In the genomic region with DNA sequence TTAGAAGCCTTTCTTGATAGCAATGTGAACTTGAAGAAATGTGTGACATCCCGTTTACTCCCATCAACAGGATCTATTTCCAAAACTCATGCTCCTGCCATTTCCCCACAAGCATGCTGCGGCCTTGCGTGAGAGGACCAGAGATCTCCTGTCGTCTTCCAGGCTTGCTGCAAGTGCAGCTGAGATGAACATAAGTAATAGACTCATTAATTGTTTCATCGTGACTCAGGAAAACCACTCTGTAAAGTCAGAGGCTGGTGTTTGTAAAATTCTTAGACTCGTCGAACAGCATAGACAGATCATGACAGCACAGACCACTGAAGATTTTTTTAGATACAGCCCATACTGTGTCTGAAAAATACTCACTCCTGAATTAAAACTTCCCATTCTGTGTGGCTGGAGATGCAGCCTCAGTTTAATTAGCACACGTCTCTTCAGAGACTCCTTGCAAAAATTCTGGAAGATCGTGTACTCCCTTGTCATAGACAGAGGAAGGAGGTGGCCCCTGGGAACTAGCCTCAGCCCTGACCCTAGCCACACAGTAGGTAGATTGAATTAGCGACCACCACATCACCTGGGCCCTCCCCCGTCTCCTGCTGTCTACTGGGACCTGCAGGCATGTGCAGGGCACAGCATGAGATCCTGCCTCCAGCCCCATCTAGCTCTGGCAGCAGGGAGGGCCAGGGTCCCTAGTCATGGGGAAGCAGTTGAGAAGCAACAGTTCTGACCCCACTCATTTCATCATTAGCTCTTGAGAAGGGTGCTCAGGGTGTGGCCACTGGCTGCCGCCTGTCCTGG, we compare ENCODE assay signal across 12 cellular contexts.
DNase-seq lines count a peak whose midpoint lies in the region; ATAC-seq and TF ChIP-seq lines count a peak whose summit lies in the region.
"Had no signal": no experiment of that assay in that cellular context is flagged by ENCODE, and none has a peak within 500 bp of the region (broad histone marks: within the 10 kb centered on the region; RNA-seq: fewer than 3 reads in every experiment).

No MANE protein-coding gene starts in this region.

- H3K4me3 ChIP-seq in SU-DHL-6 (ENCODE audit: insufficient read depth, low read length, poor library complexity, severe bottlenecking) (no peak overlapping the region), neural progenitor cell (no peak overlapping the region)
- H3K4me3 ChIP-seq: hepatocyte had no signal

- H3K79me2 ChIP-seq in SU-DHL-6 (ENCODE audit: insufficient read depth, low read length) (no peaks in the 10 kb centered on the region), neural progenitor cell (ENCODE audit: low read depth) (peaks cover 7% of the 10 kb centered on the region)
- H3K79me2 ChIP-seq: hepatocyte had no signal

- no peak for TF ChIP-seq CTCF in SU-DHL-6 (IDR thresholded peaks at IDR 0.05; ENCODE audit: insufficient read depth, low read length, poor library complexity, severe bottlenecking)
- no peak for TF ChIP-seq CTCF in neural progenitor cell (IDR thresholded peaks at IDR 0.05)
- TF ChIP-seq CTCF in GM10248 (IDR thresholded peaks at IDR 0.05; ENCODE audit: control extremely low read depth, extremely low read depth, low read depth, missing control alignments) = no peak

- peak; percentile 6 for ATAC-seq in GM19452 (IDR thresholded peaks at IDR 0.05; ENCODE audit: unreplicated experiment)
- no peak for ATAC-seq in GM21825 (IDR thresholded peaks at IDR 0.05; ENCODE audit: unreplicated experiment)

- peaks cover 32% of the 10 kb centered on the region for H3K36me3 Mint-ChIP-seq in activated CD4-positive, alpha-beta T cell treated with anti-CD3 and anti-CD28 coated beads, Interleukin-2, amount 10 ng/mL, durations not matched to agents 24 days and 14 days (ENCODE audit: low read depth)
- peaks cover 4% of the 10 kb centered on the region for H3K36me3 Mint-ChIP-seq in neural progenitor cell

- no peak overlapping the region for H3K9ac ChIP-seq in SU-DHL-6 (ENCODE audit: low read length)
- no peak overlapping the region for H3K9ac ChIP-seq in neural progenitor cell

- H3K27ac ChIP-seq in SU-DHL-6 (ENCODE audit: low read depth, low read length) (no peak overlapping the region), neural progenitor cell (no peak overlapping the region)
- H3K27ac ChIP-seq: hepatocyte, WERI-Rb-1 had no signal

- intact Hi-C loops in activated CD4-positive, alpha-beta T cell treated with anti-CD3 and anti-CD28 coated beads, Interleukin-2, amount 10 ng/mL, durations not matched to agents 24 days and 14 days (cut with micrococcal nuclease) = loop anchor here (2.0 kb wide), 1 partner anchor 19 kb away; no protein-coding TSS in a partner anchor

- H3F3A ChIP-seq in SU-DHL-6 (ENCODE audit: insufficient read depth) (no peaks in the 10 kb centered on the region), neural progenitor cell (ENCODE audit: low read depth) (no peaks in the 10 kb centered on the region)

- no peaks in the 10 kb centered on the region for H3K27me3 Mint-ChIP-seq in activated CD4-positive, alpha-beta T cell treated with anti-CD3 and anti-CD28 coated beads, Interleukin-2, amount 10 ng/mL, durations not matched to agents 24 days and 14 days
- no peaks in the 10 kb centered on the region for H3K27me3 Mint-ChIP-seq in neural progenitor cell (ENCODE audit: insufficient read depth, low read depth)

- no peak overlapping the region for H2AFZ ChIP-seq in SU-DHL-6 (ENCODE audit: low read depth, low read length, severe bottlenecking)
- no peak overlapping the region for H2AFZ ChIP-seq in neural progenitor cell (replicated peaks)
- H2AFZ ChIP-seq: hepatocyte had no signal

- POLR2A ChIA-PET in GM10248 (lab: Yijun Ruan, JAX) = interaction anchor here (0.6 to 1.6 kb wide), 7 partner anchors 10 to 79 kb away, joined by 3 to 8 read pairs (median 5); no protein-coding TSS in a partner anchor

- peak overlapping the region; percentile 57 for H3K4me2 ChIP-seq in SU-DHL-6 (ENCODE audit: low read depth, low read length, poor library complexity, severe bottlenecking)
- H3K4me2 ChIP-seq in neural progenitor cell = no peak overlapping the region
- H3K4me2 ChIP-seq: hepatocyte had no signal

- CTCF ChIA-PET in GM10248 (lab: Yijun Ruan, JAX) = interaction anchor here (0.9 to 6.6 kb wide), 13 partner anchors 8 to 78 kb away, joined by 3 to 63 read pairs (median 3); no protein-coding TSS in a partner anchor

- no peaks in the 10 kb centered on the region for H3K9me3 Mint-ChIP-seq in activated CD4-positive, alpha-beta T cell treated with anti-CD3 and anti-CD28 coated beads, Interleukin-2, amount 10 ng/mL, durations not matched to agents 24 days and 14 days
- H3K9me3 Mint-ChIP-seq in neural progenitor cell = no peaks in the 10 kb centered on the region

- H3K27ac Mint-ChIP-seq in activated CD4-positive, alpha-beta T cell treated with anti-CD3 and anti-CD28 coated beads, Interleukin-2, amount 10 ng/mL, durations not matched to agents 24 days and 14 days = no peak overlapping the region
- H3K27ac Mint-ChIP-seq in neural progenitor cell = peak overlapping the region; percentile 76

- H3K27me3 ChIP-seq in SU-DHL-6 (ENCODE audit: low read length) = no peaks in the 10 kb centered on the region
- H3K27me3 ChIP-seq in neural progenitor cell = no peaks in the 10 kb centered on the region
- H3K27me3 ChIP-seq: hepatocyte had no signal

- H4K20me1 ChIP-seq in SU-DHL-6 (ENCODE audit: low read depth, low read length) (no peaks in the 10 kb centered on the region; the same call in 1 of the 2 replicates), neural progenitor cell (ENCODE audit: low read depth) (no peaks in the 10 kb centered on the region)

- peaks cover 1% of the 10 kb centered on the region for H3K4me1 ChIP-seq in neural progenitor cell

- no peaks in the 10 kb centered on the region for H3K9me2 ChIP-seq in SU-DHL-6 (replicated peaks; ENCODE audit: insufficient read depth, low read length)

- H3K4me3 Mint-ChIP-seq in activated CD4-positive, alpha-beta T cell treated with anti-CD3 and anti-CD28 coated beads, Interleukin-2, amount 10 ng/mL, durations not matched to agents 24 days and 14 days = peak overlapping the region; percentile 2
- H3K4me3 Mint-ChIP-seq in neural progenitor cell = no peak overlapping the region

- H3K9me3 ChIP-seq in SU-DHL-6 (ENCODE audit: insufficient read depth, low read length) = no peaks in the 10 kb centered on the region
- H3K9me3 ChIP-seq in neural progenitor cell (ENCODE audit: low read depth) = no peaks in the 10 kb centered on the region

- H3K4me1 Mint-ChIP-seq in activated CD4-positive, alpha-beta T cell treated with anti-CD3 and anti-CD28 coated beads, Interleukin-2, amount 10 ng/mL, durations not matched to agents 24 days and 14 days = peaks cover 45% of the 10 kb centered on the region
- peaks cover 1% of the 10 kb centered on the region for H3K4me1 Mint-ChIP-seq in neural progenitor cell

- DNase-seq in activated CD4-positive, alpha-beta T cell treated with anti-CD3 and anti-CD28 coated beads, Interleukin-2, amount 10 ng/mL, durations not matched to agents 24 days and 14 days = no peak
- no peak for DNase-seq in activated CD4-positive, alpha-beta T cell treated with anti-CD3 and anti-CD28 coated beads for 4 hours
- DNase-seq in neural progenitor cell (ENCODE audit: low spot score) = no peak
- no peak for DNase-seq in GM19238 (ENCODE audit: insufficient read length, low spot score)
- DNase-seq in GM10248 (ENCODE audit: extremely low spot score) = no peak
- DNase-seq: Right ventricle myocardium superior; stimulated activated CD4-positive, alpha-beta T cell treated with anti-CD3 and anti-CD28 coated beads, Interleukin-4, amount 100 ng/mL, for 24 hours; WERI-Rb-1 had no signal

- H3K36me3 ChIP-seq in SU-DHL-6 (ENCODE audit: low read length) (no peaks in the 10 kb centered on the region), neural progenitor cell (no peaks in the 10 kb centered on the region)
- H3K36me3 ChIP-seq: WERI-Rb-1 had no signal
